9 cellular contexts compared by ENCODE assay signal in genomic region chr1:16440150-16440479, GRCh38. TPM values are rescaled to one million over a fixed set of nuclear protein-coding genes. Genes with fewer than 3 reads are reported as not detected.
DNase-seq lines count a peak whose midpoint lies in the region; ATAC-seq and TF ChIP-seq lines count a peak whose summit lies in the region.
"Had no signal": no experiment of that assay in that cellular context is flagged by ENCODE, and none has a peak within 500 bp of the region (broad histone marks: within the 10 kb centered on the region; RNA-seq: fewer than 3 reads in every experiment).

No MANE protein-coding gene starts in this region.

- no peak for TF ChIP-seq CTCF in AG10803 (conservative IDR thresholded peaks at IDR 0.05; ENCODE audit: low read length)
- TF ChIP-seq CTCF in ovary (IDR thresholded peaks at IDR 0.05): no peak

- TF ChIP-seq EP300 in ovary (IDR thresholded peaks at IDR 0.05): no peak

- H3K4me3 ChIP-seq in AG10803 (ENCODE audit: low read length) (peak overlapping the region; percentile 82), ovary (peak overlapping the region; percentile 67)

- DNase-seq in AG10803 (ENCODE audit: low read depth) (no peak), OCI-M1 (lab: John Stamatoyannopoulos, UW) (peak; percentile 61), epithelial cell of prostate (ENCODE audit: low read depth, low spot score) (no peak), ovary (no peak), mucosa of gallbladder (ENCODE audit: low spot score) (no peak), cerebellum (ENCODE audit: low spot score) (no peak), CD1c-positive myeloid dendritic cell (ENCODE audit: extremely low spot score) (no peak)

- TF ChIP-seq POLR2A in ovary (IDR thresholded peaks at IDR 0.05): no peak

- peak; percentile 32 for ATAC-seq in GM19395 (IDR thresholded peaks at IDR 0.05; ENCODE audit: unreplicated experiment)

- 33 to 35% (median 35%) methylated on average over 7 of the region's 7 CpGs for WGBS in ovary, 3 donors

- H3K36me3 ChIP-seq in ovary: no peaks in the 10 kb centered on the region

- intact Hi-C loops in ovary (cut with DNase I): loop anchor here in 1 of 4 donors (10.0 kb wide), 1 partner anchor 55 kb away; no protein-coding TSS in a partner anchor

- peak overlapping the region; percentile 76 for H3K27ac ChIP-seq in epithelial cell of prostate
- H3K27ac ChIP-seq in ovary: peak overlapping the region in 1 of 2 donors; percentile 65

- no peaks in the 10 kb centered on the region for H3K27me3 ChIP-seq in ovary

- H3K4me1 ChIP-seq in ovary (ENCODE audit: insufficient read depth): peaks cover 2% of the 10 kb centered on the region

- H3K9me3 ChIP-seq in ovary: no peaks in the 10 kb centered on the region

RNA-seq across cellular contexts. Expression of gene NECAP2, which starts 0.4 kb away (rescaled TPM):
- total RNA-seq in ovary (10 to 100 TPM; 36.2 to 60.4 (median 51.9) TPM), mucosa of gallbladder (46.4 TPM), cerebellum (25.0 TPM)
- polyA plus RNA-seq in ovary: 10 to 100 TPM; 41.0 to 59.1 TPM

RNA-seq across cellular contexts. Expression of gene SPATA21, which starts 2.9 kb away (rescaled TPM):
- total RNA-seq in ovary: not detected
- under 1 TPM in 1 of 2 donors, not detected in 1; 0.17 TPM for polyA plus RNA-seq in ovary
- total RNA-seq in mucosa of gallbladder: not detected
- total RNA-seq in cerebellum: not detected
- total RNA-seq: HT1080 had no signal
